8 cellular contexts compared by ENCODE assay signal in genomic region chr15:73265536-73266153, GRCh38.
DNase-seq lines count a peak whose midpoint lies in the region; ATAC-seq and TF ChIP-seq lines count a peak whose summit lies in the region.

No MANE protein-coding gene starts in this region.

- DNase-seq in SKM-1 treated with dmso at 0.1 percent for 144 hours (lab: John Stamatoyannopoulos, UW; ENCODE audit: unreplicated experiment) (peak; percentile 48), SKM-1 (lab: John Stamatoyannopoulos, UW; ENCODE audit: unreplicated experiment) (no peak), NAMALWA (ENCODE audit: low spot score) (peak; percentile 76), colonic mucosa (peak; percentile 44), midbrain (lab: John Stamatoyannopoulos, UW) (peak; percentile 21), superior temporal gyrus (ENCODE audit: extremely low spot score) (peak; percentile 30)
- DNase-seq in activated CD4-positive, CD25-positive, alpha-beta regulatory T cell (lab: John Stamatoyannopoulos, UW): peak in 3 of 4 experiments; percentile 5 to 10 (median 6)

- no peaks in the 10 kb centered on the region for H3K4me1 ChIP-seq in colonic mucosa

- H3K36me3 ChIP-seq in colonic mucosa: no peaks in the 10 kb centered on the region

- no peak overlapping the region for H3K4me3 ChIP-seq in colonic mucosa

- H3K27me3 ChIP-seq in colonic mucosa: no peaks in the 10 kb centered on the region

- H3K9me3 ChIP-seq in colonic mucosa: no peaks in the 10 kb centered on the region

- intact Hi-C loops in colonic mucosa (cut with DNase I): no loop called here

- TF ChIP-seq CTCF in colonic mucosa (IDR thresholded peaks at IDR 0.05): peak; percentile 45

- H3K9ac ChIP-seq in colonic mucosa (ENCODE audit: low read depth in 2 of 2, low read length in 2 of 2): no peak overlapping the region

- no peak for ATAC-seq in GM19397 (IDR thresholded peaks at IDR 0.05; ENCODE audit: unreplicated experiment)

- no peak overlapping the region for H3K27ac ChIP-seq in colonic mucosa
